Comparison of ENCODE assay signal across 10 cellular contexts in genomic region chr10:86402283-86402931, GRCh38. TPM values are rescaled to one million over a fixed set of nuclear protein-coding genes. Genes with fewer than 3 reads are reported as not detected.
A peak's percentile ranks its signal among the peaks of the same experiment; 100 is the strongest.
DNase-seq lines count a peak whose midpoint lies in the region; ATAC-seq and TF ChIP-seq lines count a peak whose summit lies in the region.
"Had no signal": no experiment of that assay in that cellular context is flagged by ENCODE, and none has a peak within 500 bp of the region (broad histone marks: within the 10 kb centered on the region; RNA-seq: fewer than 3 reads in every experiment).

No MANE protein-coding gene starts in this region.

- no peak overlapping the region for H3K27ac Mint-ChIP-seq in activated CD8-positive, alpha-beta T cell treated with anti-CD3 and anti-CD28 coated beads, Interleukin-2, amount 10 ng/mL, durations not matched to agents 7 days and 5 days

- no peaks in the 10 kb centered on the region for H3K9me3 Mint-ChIP-seq in activated CD8-positive, alpha-beta T cell treated with anti-CD3 and anti-CD28 coated beads, Interleukin-2, amount 10 ng/mL, durations not matched to agents 7 days and 5 days (ENCODE audit: insufficient read depth)

- peaks cover 6% of the 10 kb centered on the region for H3K27me3 Mint-ChIP-seq in activated CD8-positive, alpha-beta T cell treated with anti-CD3 and anti-CD28 coated beads, Interleukin-2, amount 10 ng/mL, durations not matched to agents 7 days and 5 days (ENCODE audit: low read depth)

- no peak for ATAC-seq in activated CD8-positive, alpha-beta T cell treated with anti-CD3 and anti-CD28 coated beads, Interleukin-2, amount 10 ng/mL, durations not matched to agents 7 days and 5 days
- no peak for ATAC-seq in HG03439 (IDR thresholded peaks at IDR 0.05; ENCODE audit: unreplicated experiment)

- H3K4me1 Mint-ChIP-seq in activated CD8-positive, alpha-beta T cell treated with anti-CD3 and anti-CD28 coated beads, Interleukin-2, amount 10 ng/mL, durations not matched to agents 7 days and 5 days (ENCODE audit: low read depth), result peaks cover 29% of the 10 kb centered on the region

- H3K4me3 Mint-ChIP-seq in activated CD8-positive, alpha-beta T cell treated with anti-CD3 and anti-CD28 coated beads, Interleukin-2, amount 10 ng/mL, durations not matched to agents 7 days and 5 days, result peak overlapping the region; percentile 89

- CTCF ChIA-PET in activated CD8-positive, alpha-beta T cell treated with anti-CD3 and anti-CD28 coated beads, Interleukin-2, amount 10 ng/mL, durations not matched to agents 7 days and 5 days (lab: Charles Lee), result interaction anchor here (0.8 to 4.8 kb wide), 4 partner anchors 10 to 182 kb away, joined by 3 to 93 read pairs (median 34); no protein-coding TSS in a partner anchor

- POLR2A ChIA-PET in activated CD8-positive, alpha-beta T cell treated with anti-CD3 and anti-CD28 coated beads, Interleukin-2, amount 10 ng/mL, durations not matched to agents 7 days and 5 days (lab: Charles Lee), result interaction anchor here (0.8 to 4.3 kb wide), 4 partner anchors 11 to 135 kb away, joined by 3 to 136 read pairs (median 10); partner anchors contain the start of gene WAPL

- in situ Hi-C loops in GM13976 (cut with MboI; ENCODE audit: low sequenced_read_pairs, unreplicated experiment), result no loop called here

- H3K36me3 Mint-ChIP-seq in activated CD8-positive, alpha-beta T cell treated with anti-CD3 and anti-CD28 coated beads, Interleukin-2, amount 10 ng/mL, durations not matched to agents 7 days and 5 days (ENCODE audit: low read depth), result peaks cover 4% of the 10 kb centered on the region

- DNase-seq in activated effector memory CD4-positive, alpha-beta T cell treated with anti-CD3 and anti-CD28 coated beads, Interleukin-2, amount 50 U/mL, for 16 hours, result peak; percentile 61
- no peak for DNase-seq in activated effector memory CD4-positive, alpha-beta T cell treated with Interleukin-2 at 50 U/mL for 16 hours
- no peak for DNase-seq in activated CD8-positive, alpha-beta T cell treated with anti-CD3 and anti-CD28 coated beads, Interleukin-2, amount 10 ng/mL, durations not matched to agents 7 days and 5 days
- DNase-seq in GM13976 (ENCODE audit: low spot score), result no peak
- no peak for DNase-seq in SW480 (ENCODE audit: low spot score)
- DNase-seq: KBM-7, RPMI8226 had no signal

- TF ChIP-seq CTCF in GM13976 (IDR thresholded peaks at IDR 0.05; ENCODE audit: borderline replicate concordance, control extremely low read depth, extremely low read depth, insufficient read depth, missing control alignments), result no peak

- H3K4me3 ChIP-seq in iPS-11a (ENCODE audit: low read depth, low read length), result peak overlapping the region; percentile 6

- peak overlapping the region; percentile 58 for H3K27ac ChIP-seq in temporal lobe (ENCODE audit: low read depth, low read length)

RNA-seq across cellular contexts. Expression of gene GRID1, which starts 35.8 kb away (rescaled TPM):
- not detected for total RNA-seq in activated CD8-positive, alpha-beta T cell treated with anti-CD3 and anti-CD28 coated beads, Interleukin-2, amount 10 ng/mL, durations not matched to agents 7 days and 5 days
- total RNA-seq in temporal lobe, result 8.6 TPM
